In genomic region chr16:77721752-77722314, GRCh38 we compare ENCODE assay signal across 9 cellular contexts. TPM values are rescaled to one million over a fixed set of nuclear protein-coding genes. Genes with fewer than 3 reads are reported as not detected.
A peak's percentile ranks its signal among the peaks of the same experiment; 100 is the strongest.
DNase-seq lines count a peak whose midpoint lies in the region; ATAC-seq and TF ChIP-seq lines count a peak whose summit lies in the region.
"Had no signal": no experiment of that assay in that cellular context is flagged by ENCODE, and none has a peak within 500 bp of the region (broad histone marks: within the 10 kb centered on the region; RNA-seq: fewer than 3 reads in every experiment).

No MANE protein-coding gene starts in this region.

- H3K27me3 Mint-ChIP-seq in mesothelial cell of epicardium (ENCODE audit: low read depth), result no peaks in the 10 kb centered on the region

- H3K27ac Mint-ChIP-seq in mesothelial cell of epicardium, result peak overlapping the region; percentile 74

- H3K9me3 Mint-ChIP-seq in mesothelial cell of epicardium, result peaks cover 3% of the 10 kb centered on the region

- ATAC-seq in GM18867 (IDR thresholded peaks at IDR 0.05; ENCODE audit: unreplicated experiment), result peak; percentile 34
- peak; percentile 11 for ATAC-seq in HG02623 (IDR thresholded peaks at IDR 0.05; ENCODE audit: unreplicated experiment)
- ATAC-seq in RWPE2 (ENCODE audit: low read depth), result no peak

- H3K36me3 ChIP-seq in RWPE2 (ENCODE audit: low read depth), result no peaks in the 10 kb centered on the region
- H3K36me3 ChIP-seq: SJSA1 had no signal

- H3K4me3 Mint-ChIP-seq in mesothelial cell of epicardium, result peak overlapping the region; percentile 83

- DNase-seq in RWPE2 (ENCODE audit: low spot score) (no peak), mesothelial cell of epicardium (ENCODE audit: low spot score in 2 of 2, unreplicated experiment in 2 of 2) (no peak), pons (ENCODE audit: low spot score) (no peak), iPS-NIHi11 (ENCODE audit: low spot score) (no peak), NCI-H1092 treated with DMSO at 0.1 percent for 48 hours (lab: John Stamatoyannopoulos, UW) (no peak)
- DNase-seq in activated CD4-positive, alpha-beta T cell treated with anti-CD3 and anti-CD28 coated beads, Interleukin-2, amount 50 U/mL, for 1 hour, result no peak

- peaks cover 9% of the 10 kb centered on the region for H3K4me1 Mint-ChIP-seq in mesothelial cell of epicardium

- H3K9me3 ChIP-seq in RWPE2 (ENCODE audit: severe bottlenecking), result no peaks in the 10 kb centered on the region
- H3K9me3 ChIP-seq: SJSA1 had no signal

- peak overlapping the region; percentile 78 for H3K4me3 ChIP-seq in RWPE2 (ENCODE audit: severe bottlenecking)

- H3K27ac ChIP-seq in RWPE2 (ENCODE audit: poor library complexity, severe bottlenecking), result no peak overlapping the region

- H3K4me1 ChIP-seq in RWPE2 (ENCODE audit: insufficient read depth, poor library complexity, severe bottlenecking), result peaks cover 3% of the 10 kb centered on the region

- peaks cover 3% of the 10 kb centered on the region for H3K36me3 Mint-ChIP-seq in mesothelial cell of epicardium

- TF ChIP-seq CTCF in RWPE2 (IDR thresholded peaks at IDR 0.05; ENCODE audit: poor library complexity, severe bottlenecking) (no peak), mesothelial cell of epicardium (IDR thresholded peaks at IDR 0.05; ENCODE audit: unreplicated experiment) (no peak)

- no peaks in the 10 kb centered on the region for H3K27me3 ChIP-seq in RWPE2 (ENCODE audit: insufficient read depth, poor library complexity, severe bottlenecking)
- H3K27me3 ChIP-seq: SJSA1 had no signal

RNA-seq across cellular contexts. Expression of gene NUDT7, which starts 0.5 kb away (rescaled TPM):
- total RNA-seq in mesothelial cell of epicardium, result 6.4 to 7.5 TPM (median 6.8 TPM) in 3 replicates
